ENCODE assay signal across 1 cellular context in the genomic region with DNA sequence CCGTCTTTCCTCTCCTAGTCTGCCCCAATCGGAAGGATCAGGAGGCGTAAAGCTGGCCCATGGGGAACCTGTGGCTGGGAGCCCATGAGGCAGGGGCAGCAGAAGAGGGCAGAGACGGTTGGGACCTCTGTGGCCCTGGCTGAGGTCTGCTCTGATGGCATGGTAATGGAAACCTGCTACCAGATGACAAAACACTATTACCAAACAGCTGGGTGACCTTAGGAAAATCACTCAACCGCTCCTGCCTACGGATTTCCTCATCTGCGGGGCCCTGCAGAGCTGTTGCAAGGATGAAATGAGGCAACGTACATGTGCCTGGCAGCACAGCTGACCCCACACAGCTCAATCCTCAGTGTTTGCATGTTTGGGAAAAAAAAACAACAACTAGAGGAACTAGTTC.
TF ChIP-seq lines count a peak whose summit lies in the region.

No MANE protein-coding gene starts in this region.

TF ChIP-seq in GM23338, 12 proteins besides CTCF, POLR2A, EP300 and RAD21 (continued from another document):
- TF ChIP-seq, protein P1, sequence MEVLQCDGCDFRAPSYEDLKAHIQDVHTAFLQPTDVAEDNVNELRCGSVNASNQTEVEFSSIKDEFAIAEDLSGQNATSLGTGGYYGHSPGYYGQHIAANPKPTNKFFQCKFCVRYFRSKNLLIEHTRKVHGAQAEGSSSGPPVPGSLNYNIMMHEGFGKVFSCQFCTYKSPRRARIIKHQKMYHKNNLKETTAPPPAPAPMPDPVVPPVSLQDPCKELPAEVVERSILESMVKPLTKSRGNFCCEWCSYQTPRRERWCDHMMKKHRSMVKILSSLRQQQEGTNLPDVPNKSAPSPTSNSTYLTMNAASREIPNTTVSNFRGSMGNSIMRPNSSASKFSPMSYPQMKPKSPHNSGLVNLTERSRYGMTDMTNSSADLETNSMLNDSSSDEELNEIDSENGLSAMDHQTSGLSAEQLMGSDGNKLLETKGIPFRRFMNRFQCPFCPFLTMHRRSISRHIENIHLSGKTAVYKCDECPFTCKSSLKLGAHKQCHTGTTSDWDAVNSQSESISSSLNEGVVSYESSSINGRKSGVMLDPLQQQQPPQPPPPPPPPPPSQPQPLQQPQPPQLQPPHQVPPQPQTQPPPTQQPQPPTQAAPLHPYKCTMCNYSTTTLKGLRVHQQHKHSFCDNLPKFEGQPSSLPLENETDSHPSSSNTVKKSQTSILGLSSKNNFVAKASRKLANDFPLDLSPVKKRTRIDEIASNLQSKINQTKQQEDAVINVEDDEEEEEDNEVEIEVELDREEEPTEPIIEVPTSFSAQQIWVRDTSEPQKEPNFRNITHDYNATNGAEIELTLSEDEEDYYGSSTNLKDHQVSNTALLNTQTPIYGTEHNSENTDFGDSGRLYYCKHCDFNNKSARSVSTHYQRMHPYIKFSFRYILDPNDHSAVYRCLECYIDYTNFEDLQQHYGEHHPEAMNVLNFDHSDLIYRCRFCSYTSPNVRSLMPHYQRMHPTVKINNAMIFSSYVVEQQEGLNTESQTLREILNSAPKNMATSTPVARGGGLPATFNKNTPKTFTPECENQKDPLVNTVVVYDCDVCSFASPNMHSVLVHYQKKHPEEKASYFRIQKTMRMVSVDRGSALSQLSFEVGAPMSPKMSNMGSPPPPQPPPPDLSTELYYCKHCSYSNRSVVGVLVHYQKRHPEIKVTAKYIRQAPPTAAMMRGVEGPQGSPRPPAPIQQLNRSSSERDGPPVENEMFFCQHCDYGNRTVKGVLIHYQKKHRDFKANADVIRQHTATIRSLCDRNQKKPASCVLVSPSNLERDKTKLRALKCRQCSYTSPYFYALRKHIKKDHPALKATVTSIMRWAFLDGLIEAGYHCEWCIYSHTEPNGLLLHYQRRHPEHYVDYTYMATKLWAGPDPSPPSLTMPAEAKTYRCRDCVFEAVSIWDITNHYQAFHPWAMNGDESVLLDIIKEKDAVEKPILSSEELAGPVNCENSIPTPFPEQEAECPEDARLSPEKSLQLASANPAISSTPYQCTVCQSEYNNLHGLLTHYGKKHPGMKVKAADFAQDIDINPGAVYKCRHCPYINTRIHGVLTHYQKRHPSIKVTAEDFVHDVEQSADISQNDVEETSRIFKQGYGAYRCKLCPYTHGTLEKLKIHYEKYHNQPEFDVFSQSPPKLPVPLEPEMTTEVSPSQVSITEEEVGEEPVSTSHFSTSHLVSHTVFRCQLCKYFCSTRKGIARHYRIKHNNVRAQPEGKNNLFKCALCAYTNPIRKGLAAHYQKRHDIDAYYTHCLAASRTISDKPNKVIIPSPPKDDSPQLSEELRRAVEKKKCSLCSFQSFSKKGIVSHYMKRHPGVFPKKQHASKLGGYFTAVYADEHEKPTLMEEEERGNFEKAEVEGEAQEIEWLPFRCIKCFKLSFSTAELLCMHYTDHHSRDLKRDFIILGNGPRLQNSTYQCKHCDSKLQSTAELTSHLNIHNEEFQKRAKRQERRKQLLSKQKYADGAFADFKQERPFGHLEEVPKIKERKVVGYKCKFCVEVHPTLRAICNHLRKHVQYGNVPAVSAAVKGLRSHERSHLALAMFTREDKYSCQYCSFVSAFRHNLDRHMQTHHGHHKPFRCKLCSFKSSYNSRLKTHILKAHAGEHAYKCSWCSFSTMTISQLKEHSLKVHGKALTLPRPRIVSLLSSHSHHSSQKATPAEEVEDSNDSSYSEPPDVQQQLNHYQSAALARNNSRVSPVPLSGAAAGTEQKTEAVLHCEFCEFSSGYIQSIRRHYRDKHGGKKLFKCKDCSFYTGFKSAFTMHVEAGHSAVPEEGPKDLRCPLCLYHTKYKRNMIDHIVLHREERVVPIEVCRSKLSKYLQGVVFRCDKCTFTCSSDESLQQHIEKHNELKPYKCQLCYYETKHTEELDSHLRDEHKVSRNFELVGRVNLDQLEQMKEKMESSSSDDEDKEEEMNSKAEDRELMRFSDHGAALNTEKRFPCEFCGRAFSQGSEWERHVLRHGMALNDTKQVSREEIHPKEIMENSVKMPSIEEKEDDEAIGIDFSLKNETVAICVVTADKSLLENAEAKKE (CRISPR knock-in tag; IDR thresholded peaks at IDR 0.05): no peak
